ENCODE assay signal across 8 cellular contexts in genomic region chr22:19253143-19253542, GRCh38.
"Had no signal": no experiment of that assay in that cellular context is flagged by ENCODE, and none has a peak within 500 bp of the region (broad histone marks: within the 10 kb centered on the region; RNA-seq: fewer than 3 reads in every experiment).

No MANE protein-coding gene starts in this region.

- DNase-seq: GM23248, GOT3, H7, HFFc6 had no signal

- ATAC-seq: HCT116, HepG2 had no signal

- H3K9ac ChIP-seq: GM23248 had no signal

- H3K4me1 ChIP-seq: HAP-1 had no signal

- H2AFZ ChIP-seq: GM23248 had no signal

- H3K27ac ChIP-seq: GM23248, HL-60 had no signal

- H3K9me3 ChIP-seq: HAP-1 had no signal

- FAIRE-seq: HepG2 had no signal

- H3K4me3 ChIP-seq: GM23248, HAP-1 had no signal
